In genomic region chr20:50282592-50283241, GRCh38 we compare ENCODE assay signal across 14 cellular contexts.
A peak's percentile ranks its signal among the peaks of the same experiment; 100 is the strongest.
DNase-seq lines count a peak whose midpoint lies in the region; ATAC-seq and TF ChIP-seq lines count a peak whose summit lies in the region.
"Had no signal": no experiment of that assay in that cellular context is flagged by ENCODE, and none has a peak within 500 bp of the region (broad histone marks: within the 10 kb centered on the region; RNA-seq: fewer than 3 reads in every experiment).

No MANE protein-coding gene starts in this region.

- peaks cover 53% of the 10 kb centered on the region for H3K27me3 Mint-ChIP-seq in activated naive CD4-positive, alpha-beta T cell treated with anti-CD3 and anti-CD28 coated beads, Interleukin-2, amount 10 ng/mL, durations not matched to agents 7 days and 5 days

- no peak overlapping the region for H4K8ac ChIP-seq in neuronal stem cell (ENCODE audit: low read depth, low read length)

- no peaks in the 10 kb centered on the region for H3K9me3 Mint-ChIP-seq in activated naive CD4-positive, alpha-beta T cell treated with anti-CD3 and anti-CD28 coated beads, Interleukin-2, amount 10 ng/mL, durations not matched to agents 7 days and 5 days
- H3K9me3 Mint-ChIP-seq: immature natural killer cell, neural crest cell had no signal

- H3K18ac ChIP-seq in neuronal stem cell (ENCODE audit: low read length): peak overlapping the region; percentile 75

- H3K9ac ChIP-seq in neuronal stem cell (ENCODE audit: low read depth, low read length, poor library complexity): no peak overlapping the region

- peak overlapping the region; percentile 8 for H3K23ac ChIP-seq in neuronal stem cell (ENCODE audit: low read depth, low read length, poor library complexity)

- DNase-seq in activated naive CD4-positive, alpha-beta T cell treated with anti-CD3 and anti-CD28 coated beads, Interleukin-2, amount 10 ng/mL, durations not matched to agents 7 days and 5 days: no peak
- DNase-seq in activated naive CD4-positive, alpha-beta T cell (lab: John Stamatoyannopoulos, UW): no peak
- peak; percentile 45 for DNase-seq in UCSD-AML1 (lab: John Stamatoyannopoulos, UW; ENCODE audit: unreplicated experiment)
- no peak for DNase-seq in neuronal stem cell (ENCODE audit: low spot score)
- no peak for DNase-seq in upper lobe of left lung
- no peak for DNase-seq in activated CD8-positive, alpha-beta memory T cell treated with anti-CD3 and anti-CD28 coated beads for 24 hours
- DNase-seq in GM10266 (ENCODE audit: extremely low spot score): no peak
- DNase-seq: immature natural killer cell, NCI-H1694, NCI-H446 treated with DMSO at 0.1 percent for 48 hours, sigmoid colon had no signal

- H3K79me1 ChIP-seq in neuronal stem cell (ENCODE audit: low read depth, low read length): no peaks in the 10 kb centered on the region

- TF ChIP-seq EP300 in upper lobe of left lung (IDR thresholded peaks at IDR 0.05): no peak

- no peak overlapping the region for H3K27ac ChIP-seq in neuronal stem cell (replicated peaks; ENCODE audit: low read length)
- peak overlapping the region; percentile 65 to 80 (median 71) for H3K27ac ChIP-seq in upper lobe of left lung

- H2BK15ac ChIP-seq in neuronal stem cell (ENCODE audit: low read length): peak overlapping the region; percentile 14

- no peak overlapping the region for H4K91ac ChIP-seq in neuronal stem cell (ENCODE audit: low read depth, low read length, poor library complexity)

- H2BK5ac ChIP-seq in neuronal stem cell (ENCODE audit: low read length): peak overlapping the region; percentile 8

- no peak overlapping the region for H3K4me3 ChIP-seq in neuronal stem cell (ENCODE audit: low read length in 2 of 2)
- H3K4me3 ChIP-seq in upper lobe of left lung: no peak overlapping the region
- H3K4me3 ChIP-seq: adrenal gland, sigmoid colon had no signal

- H3K36me3 ChIP-seq in neuronal stem cell (replicated peaks in 1 of 2; ENCODE audit: control insufficient read depth in 2 of 2, insufficient read depth in 2 of 2, low read length in 2 of 2) (no peaks in the 10 kb centered on the region), upper lobe of left lung (no peaks in the 10 kb centered on the region)
- H3K36me3 ChIP-seq: adrenal gland, sigmoid colon had no signal

- CTCF ChIA-PET in activated naive CD4-positive, alpha-beta T cell treated with anti-CD3 and anti-CD28 coated beads, Interleukin-2, amount 10 ng/mL, durations not matched to agents 7 days and 5 days (lab: Charles Lee): interaction anchor here (1.0 to 1.4 kb wide), 2 partner anchors 9 to 10 kb away, joined by 3 read pairs; no protein-coding TSS in a partner anchor

- no peak overlapping the region for H3K4me3 Mint-ChIP-seq in activated naive CD4-positive, alpha-beta T cell treated with anti-CD3 and anti-CD28 coated beads, Interleukin-2, amount 10 ng/mL, durations not matched to agents 7 days and 5 days
- H3K4me3 Mint-ChIP-seq: neural crest cell had no signal

- no peaks in the 10 kb centered on the region for H3K36me3 Mint-ChIP-seq in activated naive CD4-positive, alpha-beta T cell treated with anti-CD3 and anti-CD28 coated beads, Interleukin-2, amount 10 ng/mL, durations not matched to agents 7 days and 5 days
- H3K36me3 Mint-ChIP-seq: immature natural killer cell had no signal

- H2BK120ac ChIP-seq in neuronal stem cell (ENCODE audit: low read depth, low read length): no peak overlapping the region

- no peaks in the 10 kb centered on the region for H3K9me3 ChIP-seq in neuronal stem cell (replicated peaks in 1 of 2; ENCODE audit: control insufficient read depth in 2 of 2, insufficient read depth in 1 of 2, low read depth in 1 of 2, low read length in 2 of 2)
- H3K9me3 ChIP-seq in upper lobe of left lung: no peaks in the 10 kb centered on the region
- H3K9me3 ChIP-seq: adrenal gland, sigmoid colon had no signal

- WGBS in neuronal stem cell (ENCODE audit: extremely low coverage in 2 of 2, insufficient read length in 2 of 2, insufficient replicate concordance in 1 of 2), 2 donors: no CpG with 5 or more reads among the region's 17 CpGs
- 67 to 77% methylated on average over 17 of the region's 17 CpGs for WGBS in upper lobe of left lung, 2 donors

- H3K14ac ChIP-seq in neuronal stem cell (ENCODE audit: low read length): peak overlapping the region; percentile 51

- TF ChIP-seq POLR2A in upper lobe of left lung (IDR thresholded peaks at IDR 0.05): no peak

- H3K4me1 Mint-ChIP-seq in activated naive CD4-positive, alpha-beta T cell treated with anti-CD3 and anti-CD28 coated beads, Interleukin-2, amount 10 ng/mL, durations not matched to agents 7 days and 5 days: peaks cover 5% of the 10 kb centered on the region

- H3K4me2 ChIP-seq in neuronal stem cell (ENCODE audit: insufficient read depth, low read length, poor library complexity, severe bottlenecking): no peak overlapping the region

- peak overlapping the region; percentile 28 for H3K27ac Mint-ChIP-seq in activated naive CD4-positive, alpha-beta T cell treated with anti-CD3 and anti-CD28 coated beads, Interleukin-2, amount 10 ng/mL, durations not matched to agents 7 days and 5 days

- ATAC-seq in upper lobe of left lung (ENCODE audit: low FRiP score in 2 of 2): no peak
- no peak for ATAC-seq in HG03139 (IDR thresholded peaks at IDR 0.05; ENCODE audit: unreplicated experiment)

- peak overlapping the region; percentile 81 for H2AK5ac ChIP-seq in neuronal stem cell (ENCODE audit: low read depth, low read length)

- H3K4me1 ChIP-seq in neuronal stem cell (ENCODE audit: control insufficient read depth in 2 of 2, insufficient read depth in 1 of 2, low read depth in 1 of 2, low read length in 2 of 2) (peaks cover 4 to 5% of the 10 kb centered on the region in 2 donors), upper lobe of left lung (peaks cover 43 to 53% (median 47%) of the 10 kb centered on the region in 4 donors)

- H3K4ac ChIP-seq in neuronal stem cell (ENCODE audit: low read length): no peak overlapping the region

- TF ChIP-seq CTCF in upper lobe of left lung (IDR thresholded peaks at IDR 0.05) (no peak), GM10266 (IDR thresholded peaks at IDR 0.05; ENCODE audit: control insufficient read depth, insufficient read depth, low read depth, missing control alignments) (no peak)

- H2BK12ac ChIP-seq in neuronal stem cell (ENCODE audit: low read length): peak overlapping the region; percentile 42

- H3K27me3 ChIP-seq in neuronal stem cell (ENCODE audit: control insufficient read depth in 3 of 3, insufficient read depth in 3 of 3, low read depth in 1 of 3, low read length in 3 of 3) (no peaks in the 10 kb centered on the region), upper lobe of left lung (no peaks in the 10 kb centered on the region)
- H3K27me3 ChIP-seq: adrenal gland, sigmoid colon had no signal

- H2AFZ ChIP-seq in neuronal stem cell (ENCODE audit: low read length): no peak overlapping the region
